In the genomic region with DNA sequence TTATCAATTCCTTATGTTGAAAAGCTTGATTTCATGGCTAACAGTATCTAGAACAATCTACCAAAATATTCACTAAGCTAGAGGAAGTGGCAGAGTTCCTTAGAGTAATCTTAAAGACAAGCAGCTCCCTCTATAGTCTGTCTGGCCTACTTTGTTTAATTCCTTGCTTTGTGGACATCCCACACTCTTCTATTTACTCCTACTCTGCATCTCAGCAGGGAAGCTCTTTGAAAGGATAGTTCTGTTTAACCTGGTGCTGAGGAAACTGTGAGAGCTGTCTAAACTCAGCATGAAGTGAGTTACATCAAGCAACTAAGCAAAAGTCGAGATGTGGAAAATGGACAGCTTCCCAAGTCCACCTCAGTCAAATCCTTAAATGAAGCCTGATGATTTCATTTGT, we compare ENCODE assay signal across 8 cellular contexts. TPM values are rescaled to one million over a fixed set of nuclear protein-coding genes. Genes with fewer than 3 reads are reported as not detected.
DNase-seq lines count a peak whose midpoint lies in the region; ATAC-seq, FAIRE-seq and TF ChIP-seq lines count a peak whose summit lies in the region.

No MANE protein-coding gene starts in this region.

- H3K4me3 Mint-ChIP-seq in activated B cell treated with CpG ODN at 0.5 μM for 24 hours = no peak overlapping the region

- H4K20me1 ChIP-seq in BLaER1 = peaks cover 71% of the 10 kb centered on the region
- H4K20me1 ChIP-seq in keratinocyte (ENCODE audit: control insufficient read depth, extremely low read depth, insufficient read depth, low read length) = no peaks in the 10 kb centered on the region

- H3K9me3 ChIP-seq in BLaER1 (no peaks in the 10 kb centered on the region), keratinocyte (ENCODE audit: control insufficient read depth, low read depth, low read length) (no peaks in the 10 kb centered on the region)

- DNase-seq in NAMALWA (ENCODE audit: low spot score) = peak; percentile 81
- no peak for DNase-seq in activated B cell treated with CpG ODN at 0.5 μM for 24 hours
- no peak for DNase-seq in keratinocyte (ENCODE audit: low read depth, low spot score)
- DNase-seq in activated T-cell treated with anti-CD3 and anti-CD28 coated beads, Interleukin-2, amount 50 U/mL, for 48 hours = no peak
- DNase-seq in activated CD4-positive, alpha-beta T cell treated with anti-CD3 and anti-CD28 coated beads for 1 hour = no peak

- peaks cover 48% of the 10 kb centered on the region for H3K4me1 ChIP-seq in BLaER1
- peaks cover 27% of the 10 kb centered on the region for H3K4me1 ChIP-seq in keratinocyte (ENCODE audit: control insufficient read depth, extremely low read depth, insufficient read depth, low read length)

- intact Hi-C loops in activated B cell treated with CpG ODN at 0.5 μM for 24 hours (cut with micrococcal nuclease) = loop anchor here (1.0 to 2.0 kb wide), 6 partner anchors 72 to 468 kb away; a partner anchor contains a TSS

- CTCF ChIA-PET in activated B cell treated with CpG ODN at 0.5 μM for 24 hours (lab: Charles Lee) = interaction anchor here (0.6 to 2.9 kb wide), 38 partner anchors 11 to 565 kb away, joined by 3 to 86 read pairs (median 4); a partner anchor contains a TSS

- no peaks in the 10 kb centered on the region for H3K9me3 Mint-ChIP-seq in activated B cell treated with CpG ODN at 0.5 μM for 24 hours

- ATAC-seq in GM18520 (IDR thresholded peaks at IDR 0.05; ENCODE audit: unreplicated experiment) = peak; percentile 21
- ATAC-seq in activated B cell treated with CpG ODN at 0.5 μM for 24 hours (ENCODE audit: low read depth) = no peak
- ATAC-seq in GM19452 (IDR thresholded peaks at IDR 0.05; ENCODE audit: unreplicated experiment) = no peak

- H3K36me3 Mint-ChIP-seq in activated B cell treated with CpG ODN at 0.5 μM for 24 hours (ENCODE audit: low read depth) = peaks cover 6% of the 10 kb centered on the region

- peak; percentile 55 for FAIRE-seq in keratinocyte (lab: Jason Lieb, UNC)

- no peaks in the 10 kb centered on the region for H3K9me1 ChIP-seq in keratinocyte (ENCODE audit: control insufficient read depth, extremely low read depth, insufficient read depth, low read length)

- H3K27me3 ChIP-seq in BLaER1 = no peaks in the 10 kb centered on the region
- H3K27me3 ChIP-seq in keratinocyte (ENCODE audit: control insufficient read depth, extremely low read depth, insufficient read depth, low read length) = no peaks in the 10 kb centered on the region

- H3K9ac ChIP-seq in BLaER1 (no peak overlapping the region), keratinocyte (ENCODE audit: control insufficient read depth, extremely low read depth, insufficient read depth, low read length) (no peak overlapping the region)

- H3K4me2 ChIP-seq in BLaER1 = peak overlapping the region; percentile 38
- no peak overlapping the region for H3K4me2 ChIP-seq in keratinocyte (ENCODE audit: control insufficient read depth, extremely low read depth, insufficient read depth, low read depth, low read length)

- H3K27ac ChIP-seq in BLaER1 = no peak overlapping the region
- H3K27ac ChIP-seq in keratinocyte (ENCODE audit: control insufficient read depth, insufficient read depth, low read length) = no peak overlapping the region

- dilution Hi-C loops in keratinocyte (cut with MboI; ENCODE audit: extremely low pct_ligation_motif_present, low sequenced_read_pairs) = no loop called here

- peak overlapping the region; percentile 77 for H3K27ac Mint-ChIP-seq in activated B cell treated with CpG ODN at 0.5 μM for 24 hours

- H3K36me3 ChIP-seq in BLaER1 (no peaks in the 10 kb centered on the region), keratinocyte (ENCODE audit: control insufficient read depth in 2 of 2, extremely low read depth in 1 of 2, insufficient read depth in 2 of 2, low read length in 2 of 2) (no peaks in the 10 kb centered on the region)

- H3K27me3 Mint-ChIP-seq in activated B cell treated with CpG ODN at 0.5 μM for 24 hours = no peaks in the 10 kb centered on the region

- TF ChIP-seq CTCF in activated B cell treated with CpG ODN at 0.5 μM for 24 hours (IDR thresholded peaks at IDR 0.05) (no peak), keratinocyte (optimal IDR thresholded peaks at IDR 0.05 in 1 of 3, IDR thresholded peaks at IDR 0.05 in 1 of 3, conservative IDR thresholded peaks at IDR 0.05 in 1 of 3; ENCODE audit: extremely low read depth in 1 of 3, insufficient read depth in 2 of 3, low read length in 3 of 3) (peak in 2 of 3 experiments; percentile 31 to 50)

- H2AFZ ChIP-seq in keratinocyte (ENCODE audit: control insufficient read depth, low read length) = no peak overlapping the region

- no peak overlapping the region for H3K4me3 ChIP-seq in BLaER1
- H3K4me3 ChIP-seq in keratinocyte (ENCODE audit: control insufficient read depth in 2 of 3, extremely low read depth in 1 of 3, insufficient read depth in 2 of 3, low read depth in 1 of 3, low read length in 3 of 3) = no peak overlapping the region

- H3K79me2 ChIP-seq in keratinocyte (ENCODE audit: control insufficient read depth, insufficient read depth, low read length) = peaks cover 66% of the 10 kb centered on the region

- peaks cover 33% of the 10 kb centered on the region for H3K4me1 Mint-ChIP-seq in activated B cell treated with CpG ODN at 0.5 μM for 24 hours

- POLR2A ChIA-PET in activated B cell treated with CpG ODN at 0.5 μM for 24 hours (lab: Charles Lee) = interaction anchor here (0.6 to 3.1 kb wide), 7 partner anchors 72 to 497 kb away, joined by 3 to 40 read pairs (median 4); a partner anchor contains a TSS

RNA-seq across cellular contexts. Expression of a gene that starts 4.3 kb away (rescaled TPM):
- 20.0 and 25.3 TPM in 2 replicates for total RNA-seq in activated B cell treated with CpG ODN at 0.5 μM for 24 hours
- polyA plus RNA-seq in keratinocyte = 6.0 to 9.5 TPM (median 6.5 TPM) in 3 replicates
- polyA plus RNA-seq in keratinocyte (2011; ENCODE audit: low read depth) = 3.0 TPM
- polyA plus RNA-seq in keratinocyte (2011; cell fraction: cytosol; rRNA removed) = 3.3 and 6.8 TPM in 2 replicates
- 11.6 and 12.4 TPM in 2 replicates for polyA plus RNA-seq in keratinocyte (2011; cell fraction: nucleus; rRNA removed)
- polyA plus RNA-seq in keratinocyte (2012; ENCODE audit: low replicate concordance) = 4.6 and 4.7 TPM in 2 replicates
- 8.0 to 22.5 TPM (median 9.4 TPM) in 3 replicates for polyA minus RNA-seq in keratinocyte
- 7.7 TPM for polyA minus RNA-seq in keratinocyte (2011; cell fraction: cytosol; rRNA and poly(A)+ RNA removed)
- 13.6 and 30.9 TPM in 2 replicates for polyA minus RNA-seq in keratinocyte (2011; cell fraction: nucleus; rRNA and poly(A)+ RNA removed)
